ENCODE assay signal across 16 cellular contexts in genomic region chr4:150145090-150145949, GRCh38.
DNase-seq lines count a peak whose midpoint lies in the region; ATAC-seq, FAIRE-seq and TF ChIP-seq lines count a peak whose summit lies in the region.
"Had no signal": no experiment of that assay in that cellular context is flagged by ENCODE, and none has a peak within 500 bp of the region (broad histone marks: within the 10 kb centered on the region; RNA-seq: fewer than 3 reads in every experiment).

No MANE protein-coding gene starts in this region.

- 91% methylated on average over 1 of the region's 1 CpG for WGBS in smooth muscle cell (ENCODE audit: low lambda C conversion rate)

- H2AFZ ChIP-seq in smooth muscle cell (ENCODE audit: low read depth), result no peak overlapping the region

- no peaks in the 10 kb centered on the region for H4K20me1 ChIP-seq in smooth muscle cell (ENCODE audit: low read depth)

- no peak overlapping the region for H3K27ac ChIP-seq in smooth muscle cell (ENCODE audit: low read depth)
- H3K27ac ChIP-seq: thyroid gland had no signal

- TF ChIP-seq CTCF in WI38 (IDR thresholded peaks at IDR 0.05; ENCODE audit: low read depth, low read length) (peak; percentile 35; the same call in 1 of the 2 replicates), foreskin fibroblast (IDR thresholded peaks at IDR 0.05; ENCODE audit: low read depth, low read length) (peak; percentile 31), smooth muscle cell (IDR thresholded peaks at IDR 0.05; ENCODE audit: borderline replicate concordance, insufficient read depth, poor library complexity, severe bottlenecking) (peak; percentile 7), D721Med (IDR thresholded peaks at IDR 0.05; ENCODE audit: insufficient read depth, missing control alignments) (no peak)

- no peaks in the 10 kb centered on the region for H3K27me3 ChIP-seq in smooth muscle cell (ENCODE audit: low read depth)
- H3K27me3 ChIP-seq: thyroid gland had no signal

- no peak for ATAC-seq in HG02571 (IDR thresholded peaks at IDR 0.05; ENCODE audit: unreplicated experiment)
- ATAC-seq: effector memory CD8-positive, alpha-beta T cell had no signal

- no peaks in the 10 kb centered on the region for H3F3A ChIP-seq in smooth muscle cell (ENCODE audit: low read depth)

- H3K4me2 ChIP-seq in smooth muscle cell, result no peak overlapping the region

- H3K4me3 ChIP-seq in WI38 (ENCODE audit: low read depth, low read length) (no peak overlapping the region), foreskin fibroblast (ENCODE audit: low read depth in 1 of 2, low read length in 2 of 2) (no peak overlapping the region), smooth muscle cell (no peak overlapping the region)
- H3K4me3 ChIP-seq: thyroid gland had no signal

- no peaks in the 10 kb centered on the region for H3K79me2 ChIP-seq in smooth muscle cell (ENCODE audit: low read depth)

- no peaks in the 10 kb centered on the region for H3K36me3 ChIP-seq in smooth muscle cell (ENCODE audit: low read depth)
- H3K36me3 ChIP-seq: thyroid gland had no signal

- FAIRE-seq in D721Med (lab: Jason Lieb, UNC), result no peak

- no peak overlapping the region for H3K9ac ChIP-seq in smooth muscle cell (ENCODE audit: low read depth)

- no peaks in the 10 kb centered on the region for H3K4me1 ChIP-seq in smooth muscle cell (ENCODE audit: low read depth)
- H3K4me1 ChIP-seq: thyroid gland had no signal

- peak; percentile 2 for DNase-seq in NCI-H82 (lab: John Stamatoyannopoulos, UW)
- no peak for DNase-seq in NCI-H82 treated with DMSO at 0.1 percent for 48 hours (lab: John Stamatoyannopoulos, UW; ENCODE audit: unreplicated experiment)
- no peak for DNase-seq in foreskin fibroblast
- no peak for DNase-seq in smooth muscle cell (lab: John Stamatoyannopoulos, UW; ENCODE audit: unreplicated experiment)
- DNase-seq in stimulated activated CD4-positive, alpha-beta T cell treated with anti-CD3 and anti-CD28 coated beads, Interleukin-4, amount 100 ng/mL, for 1 hour, result no peak
- no peak for DNase-seq in D721Med (ENCODE audit: insufficient read length, low spot score)
- DNase-seq: activated CD4-positive, alpha-beta T cell treated with anti-CD3 and anti-CD28 coated beads, Interleukin-2, amount 50 U/mL, for 48 hours; effector memory CD8-positive, alpha-beta T cell; hippocampal formation; NCI-H1694; NCI-H748 treated with DMSO at 0.1 percent for 48 hours; stimulated activated CD8-positive, alpha-beta memory T cell treated with anti-CD3 and anti-CD28 coated beads, Interleukin-4, amount 100 ng/mL, for 48 hours; T-helper 9 cell; thyroid gland had no signal

- no peaks in the 10 kb centered on the region for H3K9me3 ChIP-seq in smooth muscle cell (replicated peaks; ENCODE audit: low read depth)
- H3K9me3 ChIP-seq: thyroid gland had no signal
